13 cellular contexts compared by ENCODE assay signal in the genomic region with DNA sequence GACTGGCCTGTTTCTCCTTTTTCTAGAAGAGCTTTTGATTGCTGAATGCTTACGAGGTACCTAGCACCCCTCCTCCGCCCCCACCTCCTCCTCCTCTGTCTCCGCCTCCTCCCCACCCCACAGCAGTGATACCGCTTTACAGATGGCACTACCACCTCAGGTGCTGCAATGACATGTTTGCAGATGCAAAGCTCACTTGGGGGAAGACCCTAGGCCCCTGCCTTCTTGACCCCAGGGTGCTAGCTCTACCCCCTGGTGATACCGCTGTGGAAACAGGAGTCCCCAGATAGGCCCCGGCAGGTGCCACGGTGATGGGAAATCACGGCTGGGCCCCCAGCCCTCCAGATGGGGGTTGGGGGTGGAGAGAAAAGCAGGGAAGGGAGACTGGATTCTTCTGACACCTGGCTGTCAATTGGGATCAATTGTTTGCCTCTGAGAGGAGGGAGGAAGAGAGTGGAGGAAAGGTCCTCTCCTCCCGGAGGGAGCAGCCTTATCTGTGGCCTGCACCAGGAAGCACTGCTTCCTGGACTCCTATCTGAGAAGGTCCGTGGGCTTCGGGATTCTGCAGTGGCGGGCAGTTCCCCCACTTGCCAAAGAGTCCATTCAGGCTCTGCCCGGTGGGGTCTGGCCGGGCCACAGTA. TPM values are rescaled to one million over a fixed set of nuclear protein-coding genes. Genes with fewer than 3 reads are reported as not detected.
DNase-seq lines count a peak whose midpoint lies in the region; ATAC-seq lines count a peak whose summit lies in the region.
"Had no signal": no experiment of that assay in that cellular context is flagged by ENCODE, and none has a peak within 500 bp of the region (broad histone marks: within the 10 kb centered on the region; RNA-seq: fewer than 3 reads in every experiment).

No MANE protein-coding gene starts in this region.

- ATAC-seq in stimulated activated naive CD8-positive, alpha-beta T cell treated with anti-CD3 and anti-CD28 coated beads, Interleukin-15, Interleukin-2, amounts not matched to agents 100 U/mL and 50 U/mL, for 24 hours = no peak
- no peak for ATAC-seq in GM21381 (IDR thresholded peaks at IDR 0.05; ENCODE audit: unreplicated experiment)

- H3K4me2 ChIP-seq in BLaER1 = no peak overlapping the region
- H3K4me2 ChIP-seq: KMS-11, smooth muscle cell had no signal

- H3K4me1 ChIP-seq in BLaER1 (peaks cover 15% of the 10 kb centered on the region), HUES48 (ENCODE audit: control insufficient read depth, insufficient read depth, low read length) (peaks cover 32% of the 10 kb centered on the region), mucosa of rectum (ENCODE audit: control insufficient read depth in 2 of 2, insufficient read depth in 2 of 2, low read length in 2 of 2) (peaks cover 41 to 47% of the 10 kb centered on the region in 2 donors)

- H3K4me3 ChIP-seq in BLaER1 = no peak overlapping the region
- no peak overlapping the region for H3K4me3 ChIP-seq in HUES48 (ENCODE audit: low read depth, low read length)
- no peak overlapping the region for H3K4me3 ChIP-seq in mucosa of rectum (ENCODE audit: low read length in 2 of 2)
- H3K4me3 ChIP-seq: smooth muscle cell had no signal

- H3K36me3 ChIP-seq in BLaER1 = peaks cover 38% of the 10 kb centered on the region
- H3K36me3 ChIP-seq in HUES48 (ENCODE audit: control insufficient read depth, insufficient read depth, low read length) = peaks cover 36% of the 10 kb centered on the region
- H3K36me3 ChIP-seq in mucosa of rectum (ENCODE audit: control insufficient read depth in 2 of 2, insufficient read depth in 2 of 2, low read length in 2 of 2) = peaks cover 31 to 32% of the 10 kb centered on the region in 2 donors

- peak; percentile 61 to 75 for DNase-seq in dermis microvascular lymphatic vessel endothelial cell (ENCODE audit: low read depth in 2 of 2)
- no peak for DNase-seq in NCI-H748 treated with DMSO at 0.1 percent for 48 hours (lab: John Stamatoyannopoulos, UW)
- DNase-seq in stimulated activated naive CD8-positive, alpha-beta T cell treated with anti-CD3 and anti-CD28 coated beads, Interleukin-15, Interleukin-2, amounts not matched to agents 100 U/mL and 50 U/mL, for 24 hours = no peak
- no peak for DNase-seq in UCSD-AML1 (lab: John Stamatoyannopoulos, UW; ENCODE audit: unreplicated experiment)
- DNase-seq: DMS 273 treated with DMSO at 0.1 percent for 48 hours had no signal

- no peaks in the 10 kb centered on the region for H3K9me3 ChIP-seq in BLaER1
- H3K9me3 ChIP-seq in HUES48 (ENCODE audit: control insufficient read depth, insufficient read depth, low read length) = no peaks in the 10 kb centered on the region
- H3K9me3 ChIP-seq in mucosa of rectum (ENCODE audit: control insufficient read depth in 2 of 2, low read length in 2 of 2) = no peaks in the 10 kb centered on the region

- no peaks in the 10 kb centered on the region for H3K27me3 ChIP-seq in BLaER1
- peaks cover under 1% of the 10 kb centered on the region; the same call in 1 of the 2 replicates for H3K27me3 ChIP-seq in HUES48 (ENCODE audit: control insufficient read depth, insufficient read depth, low read length)
- no peaks in the 10 kb centered on the region for H3K27me3 ChIP-seq in mucosa of rectum (ENCODE audit: control insufficient read depth in 2 of 2, insufficient read depth in 2 of 2, low read length in 2 of 2)

- no peaks in the 10 kb centered on the region for H4K20me1 ChIP-seq in BLaER1

- H3K9ac ChIP-seq in BLaER1 = no peak overlapping the region
- no peak overlapping the region for H3K9ac ChIP-seq in HUES48 (ENCODE audit: low read depth, low read length)
- peak overlapping the region in 1 of 2 donors; percentile 26 for H3K9ac ChIP-seq in mucosa of rectum (ENCODE audit: low read depth in 1 of 2, low read length in 2 of 2)
- H3K9ac ChIP-seq: KMS-11 had no signal

- H3K27ac ChIP-seq in BLaER1 (peak overlapping the region; percentile 51; the same call in 1 of the 2 replicates), HUES48 (ENCODE audit: low read depth, low read length) (peak overlapping the region; percentile 53), mucosa of rectum (ENCODE audit: low read depth in 2 of 2, low read length in 2 of 2) (peak overlapping the region; percentile 35 to 52)
- H3K27ac ChIP-seq: KMS-11 had no signal

RNA-seq across cellular contexts. Expression of a gene that starts 37.6 kb away (rescaled TPM):
- total RNA-seq in dermis microvascular lymphatic vessel endothelial cell = 3.0 and 6.4 TPM in 2 replicates
- total RNA-seq: chondrocyte, NCI-H460, smooth muscle cell had no signal

Comparison
In these comparisons a context has a peak if more than half of its experiments do, and no peak if none do; other contexts are left out.
1. DNase-seq: peak in dermis microvascular lymphatic vessel endothelial cell (2 of 2); none in NCI-H748 treated with DMSO at 0.1 percent for 48 hours (single experiment), stimulated activated naive CD8-positive, alpha-beta T cell treated with anti-CD3 and anti-CD28 coated beads, Interleukin-15, Interleukin-2, amounts not matched to agents 100 U/mL and 50 U/mL, for 24 hours (single experiment) and UCSD-AML1 (single experiment).
2. Peak in every context shown above with its lines, with median percentiles within 50 percentile points of each other: H3K27ac ChIP-seq.